18 cellular contexts compared by ENCODE assay signal in genomic region chr7:75563171-75563570, GRCh38.
DNase-seq lines count a peak whose midpoint lies in the region; ATAC-seq and TF ChIP-seq lines count a peak whose summit lies in the region.
"Had no signal": no experiment of that assay in that cellular context is flagged by ENCODE, and none has a peak within 500 bp of the region (broad histone marks: within the 10 kb centered on the region; RNA-seq: fewer than 3 reads in every experiment).

No MANE protein-coding gene starts in this region.

- POLR2A ChIA-PET in IMR-90 (lab: Charles Lee; ENCODE audit: unreplicated experiment) = no interaction called here

- no peak overlapping the region for H2AK5ac ChIP-seq in IMR-90 (ENCODE audit: low read depth, low read length)

- no peak overlapping the region for H4K8ac ChIP-seq in IMR-90 (ENCODE audit: low read depth in 2 of 2, low read length in 2 of 2)

- H4K5ac ChIP-seq in IMR-90 (ENCODE audit: low read depth, low read length) = no peak overlapping the region

- no peak overlapping the region for H2BK120ac ChIP-seq in IMR-90 (ENCODE audit: low read depth, low read length)

- TF ChIP-seq RAD21 in IMR-90 (IDR thresholded peaks at IDR 0.05; ENCODE audit: low read length) = no peak

- BruUV-seq in IMR-90 (replicated peaks; lab: Mats Ljungman, UMichigan) = no TSS peak

- H3K27me3 ChIP-seq in IMR-90 (ENCODE audit: control insufficient read depth, insufficient read depth, low read length) (no peaks in the 10 kb centered on the region), WERI-Rb-1 (ENCODE audit: insufficient read depth, low read depth, severe bottlenecking) (no peaks in the 10 kb centered on the region), neutrophil (no peaks in the 10 kb centered on the region)

- peaks cover 9% of the 10 kb centered on the region; the same call in 1 of the 2 replicates for H3K9me1 ChIP-seq in IMR-90 (ENCODE audit: insufficient read depth, low read length)

- peaks cover 6% of the 10 kb centered on the region for H3K4me1 ChIP-seq in IMR-90 (ENCODE audit: control insufficient read depth, insufficient read depth, low read length)
- peaks cover 14 to 19% of the 10 kb centered on the region in 2 experiments for H3K4me1 ChIP-seq in neutrophil (ENCODE audit: control insufficient read depth in 1 of 2, insufficient read depth in 1 of 2, low read depth in 1 of 2, low read length in 1 of 2)
- H3K4me1 ChIP-seq: A549 had no signal

- CTCF ChIA-PET in IMR-90 (lab: Yijun Ruan, JAX) = no interaction called here

- H3K9me3 ChIP-seq in IMR-90 (ENCODE audit: control insufficient read depth, insufficient read depth, low read length) = no peaks in the 10 kb centered on the region
- no peaks in the 10 kb centered on the region for H3K9me3 ChIP-seq in WERI-Rb-1 (ENCODE audit: severe bottlenecking)
- H3K9me3 ChIP-seq in neutrophil = no peaks in the 10 kb centered on the region
- H3K9me3 ChIP-seq: A549 had no signal

- H4K20me1 ChIP-seq in IMR-90 (ENCODE audit: insufficient read depth, low read length) = peaks cover 4% of the 10 kb centered on the region; the same call in 1 of the 2 replicates

- no peak overlapping the region for H3K14ac ChIP-seq in IMR-90 (replicated peaks; ENCODE audit: low read depth, low read length)

- no peak for ATAC-seq in IMR-90 (ENCODE audit: low read depth)
- ATAC-seq: A549 had no signal

- H2BK5ac ChIP-seq in IMR-90 (ENCODE audit: low read depth, low read length, poor library complexity, severe bottlenecking) = no peak overlapping the region

- peak overlapping the region; percentile 31 for H2AK9ac ChIP-seq in IMR-90 (replicated peaks; ENCODE audit: low read depth, low read length, poor library complexity)

- dilution Hi-C loops in IMR-90 (cut with HindIII; ENCODE audit: low sequenced_read_pairs, unreplicated experiment) = no loop called here

- H3K27ac ChIP-seq in IMR-90 (ENCODE audit: insufficient read depth, low read length) (no peak overlapping the region), WERI-Rb-1 (peak overlapping the region; percentile 63), neutrophil (peak overlapping the region; percentile 91)
- H3K27ac ChIP-seq: 22Rv1, A549, C4-2B, HL-60 had no signal

- DNase-seq in D341Med (ENCODE audit: low spot score) = peak; percentile 73
- DNase-seq in IMR-90 = no peak
- peak; percentile 67 for DNase-seq in WERI-Rb-1
- DNase-seq in NCI-H1105 treated with DMSO at 0.1 percent for 48 hours (lab: John Stamatoyannopoulos, UW) = no peak
- DNase-seq in NCI-H748 (lab: John Stamatoyannopoulos, UW; ENCODE audit: unreplicated experiment) = no peak
- DNase-seq in dermis blood vessel endothelial cell = no peak
- DNase-seq: AML-193; Caco-2; CD4-positive, alpha-beta T cell; DMS79 treated with DMSO at 0.1 percent for 48 hours; GF-D8; HCEC 1CT; KBM-7 had no signal

- no peak overlapping the region for H3K9ac ChIP-seq in IMR-90 (ENCODE audit: low read depth, low read length)

- H3K4me3 ChIP-seq in IMR-90 (ENCODE audit: insufficient read depth, low read depth, low read length) (no peak overlapping the region), WERI-Rb-1 (ENCODE audit: low read depth, low read length) (no peak overlapping the region), neutrophil (ENCODE audit: low read depth in 1 of 2, low read length in 1 of 2) (no peak overlapping the region)
- H3K4me3 ChIP-seq: A549 had no signal

- no CpG with 5 or more reads among the region's 3 CpGs for WGBS in IMR-90 (ENCODE audit: extremely low coverage in 2 of 2, insufficient read length in 1 of 2), 2 experiments

- no peak overlapping the region for H3K56ac ChIP-seq in IMR-90 (ENCODE audit: extremely low read depth, insufficient read depth, low read length)

- no peak for TF ChIP-seq POLR2A in IMR-90 (IDR thresholded peaks at IDR 0.05; ENCODE audit: low read depth, low read length)

- peaks cover 30% of the 10 kb centered on the region for H3K36me3 ChIP-seq in IMR-90 (ENCODE audit: control insufficient read depth, insufficient read depth, low read length)
- H3K36me3 ChIP-seq in WERI-Rb-1 = peaks cover 65% of the 10 kb centered on the region
- H3K36me3 ChIP-seq in neutrophil = peaks cover 98% of the 10 kb centered on the region

- H3K4me2 ChIP-seq in IMR-90 (ENCODE audit: low read depth, low read length) = no peak overlapping the region
- H3K4me2 ChIP-seq: A549 had no signal

- H3K4ac ChIP-seq in IMR-90 (ENCODE audit: low read depth, low read length) = no peak overlapping the region

- no peak overlapping the region for H2BK20ac ChIP-seq in IMR-90 (ENCODE audit: low read depth, low read length)

- intact Hi-C loops in IMR-90 (cut with micrococcal nuclease) = no loop called here

- TF ChIP-seq CTCF in IMR-90 (conservative IDR thresholded peaks at IDR 0.05; ENCODE audit: low read depth, low read length) (no peak), WERI-Rb-1 (IDR thresholded peaks at IDR 0.05; ENCODE audit: low read depth, low read length) (no peak), neutrophil (IDR thresholded peaks at IDR 0.05) (no peak)

- H3K18ac ChIP-seq in IMR-90 (ENCODE audit: low read depth, low read length) = no peak overlapping the region

- no peak overlapping the region for H3K23ac ChIP-seq in IMR-90 (ENCODE audit: low read depth, low read length)

- no peaks in the 10 kb centered on the region for H3K79me1 ChIP-seq in IMR-90 (ENCODE audit: low read depth in 1 of 2, low read length in 2 of 2)

- H2AFZ ChIP-seq in IMR-90 (replicated peaks; ENCODE audit: low read length, poor library complexity) = no peak overlapping the region

- no peak overlapping the region for H2BK15ac ChIP-seq in IMR-90 (ENCODE audit: low read depth, low read length)

- in situ Hi-C loops in IMR-90 (cut with MboI; ENCODE audit: low sequenced_read_pairs) = no loop called here

- H4K91ac ChIP-seq in IMR-90 (ENCODE audit: insufficient read depth, low read depth, low read length) = no peak overlapping the region

TF ChIP-seq in IMR-90, 13 proteins besides CTCF, POLR2A, EP300 and RAD21:
- TF ChIP-seq MXI1 (IDR thresholded peaks at IDR 0.05; ENCODE audit: borderline replicate concordance, low read depth, low read length) (no peak), USF2 (IDR thresholded peaks at IDR 0.05; ENCODE audit: low read depth, low read length) (no peak), CHD1 (IDR thresholded peaks at IDR 0.05; ENCODE audit: low read depth, low read length) (no peak), ELK1 (IDR thresholded peaks at IDR 0.05; ENCODE audit: borderline replicate concordance, low read depth, low read length) (no peak), BHLHE40 (IDR thresholded peaks at IDR 0.05; ENCODE audit: low read depth, low read length) (no peak), RCOR1 (IDR thresholded peaks at IDR 0.05; ENCODE audit: insufficient replicate concordance, low read length) (no peak), FOS (IDR thresholded peaks at IDR 0.05; ENCODE audit: low read depth, low read length) (no peak), MAFK (IDR thresholded peaks at IDR 0.05; ENCODE audit: low read depth, low read length) (no peak), MAZ (IDR thresholded peaks at IDR 0.05; ENCODE audit: borderline replicate concordance, low read depth, low read length) (no peak), RFX5 (IDR thresholded peaks at IDR 0.05; ENCODE audit: low read depth, low read length) (no peak), CEBPB (IDR thresholded peaks at IDR 0.05; ENCODE audit: low read depth, low read length) (no peak)

Comparison
In these comparisons a context has a peak if more than half of its experiments do, and no peak if none do; other contexts are left out.
1. DNase-seq: peak in D341Med (single experiment) and WERI-Rb-1 (single experiment); none in IMR-90 (single experiment), NCI-H1105 treated with DMSO at 0.1 percent for 48 hours (single experiment), NCI-H748 (single experiment) and dermis blood vessel endothelial cell (single experiment).